18 cellular contexts compared by ENCODE assay signal in the genomic region with DNA sequence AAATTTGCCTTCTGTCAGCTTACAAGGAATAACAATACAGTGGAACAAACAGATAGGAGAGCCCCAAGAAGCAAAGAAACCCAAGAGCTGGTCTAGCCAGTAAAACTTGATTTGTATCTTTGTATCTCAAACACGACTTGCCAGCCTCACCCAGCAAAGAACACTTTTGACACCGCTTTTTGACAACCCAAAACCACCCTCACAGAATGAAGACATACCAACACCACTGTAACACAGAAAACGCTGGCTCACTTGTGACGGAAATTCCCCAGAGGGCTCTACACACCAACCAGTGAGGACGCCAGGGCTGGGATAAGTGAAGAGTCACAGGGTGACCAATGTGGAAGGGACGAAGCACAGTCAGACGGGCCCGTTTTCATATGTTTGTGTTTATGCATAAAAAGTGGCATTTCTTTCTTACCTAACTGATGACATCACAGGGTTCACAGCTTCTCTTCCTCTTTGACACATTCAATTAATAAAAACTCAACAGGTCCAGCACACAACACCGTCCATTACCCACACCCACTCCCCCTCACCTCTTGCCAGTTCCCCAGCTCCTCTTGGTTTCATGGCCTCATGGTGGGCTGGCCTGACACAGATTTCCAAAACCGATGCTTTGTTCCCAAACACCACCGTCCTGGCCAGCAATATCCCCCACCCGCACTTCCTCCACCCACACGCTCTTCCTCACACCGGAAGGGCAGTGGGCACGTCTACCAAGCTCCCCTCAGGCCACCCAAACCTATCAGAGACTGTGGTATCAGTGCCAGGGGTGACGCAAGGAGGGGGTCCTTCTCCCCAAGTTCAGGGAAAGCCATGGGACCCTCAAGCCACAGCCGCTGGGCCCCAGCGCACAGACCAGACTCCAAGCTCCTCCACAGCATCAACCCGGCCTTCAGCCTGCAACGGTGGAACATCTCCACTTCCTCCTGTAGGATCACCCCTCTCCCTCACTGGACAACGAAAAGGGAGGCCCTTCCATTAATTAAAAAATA.
"Had no signal": no experiment of that assay in that cellular context is flagged by ENCODE, and none has a peak within 500 bp of the region (broad histone marks: within the 10 kb centered on the region; RNA-seq: fewer than 3 reads in every experiment).

No MANE protein-coding gene starts in this region.

- H3K36me3 Mint-ChIP-seq: activated naive CD8-positive, alpha-beta T cell treated with anti-CD3 and anti-CD28 coated beads for 36 hours; stimulated activated naive B cell treated with anti-CD40 and anti-IgM and Interleukin-4, amounts not matched to agents 10 μg/mL and 1 μg/mL and 100 μg/mL, for 72 hours had no signal

- H3K4me1 ChIP-seq: left lung, upper lobe of left lung had no signal

- DNase-seq: activated CD4-positive, alpha-beta T cell treated with anti-CD3 and anti-CD28 coated beads, Interleukin-2, amount 50 U/mL, for 4 hours; activated CD4-positive, CD25-positive, alpha-beta regulatory T cell treated with anti-CD3 and anti-CD28 coated beads, Interleukin-2, amount 50 U/mL, for 72 hours; activated gamma-delta T cell; activated naive CD8-positive, alpha-beta T cell treated with anti-CD3 and anti-CD28 coated beads for 36 hours; activated T-cell treated with anti-CD3 and anti-CD28 coated beads, Interleukin-2, amount 50 U/mL, for 1 hour; brain microvascular endothelial cell; dermis blood vessel endothelial cell; foreskin melanocyte; heart left ventricle; left lung; psoas muscle; stimulated activated CD4-positive, alpha-beta T cell treated with anti-CD3 and anti-CD28 coated beads, Interleukin-2, amount 100 ng/mL, for 24 hours; stimulated activated naive B cell treated with anti-CD40 and anti-IgM and Interleukin-4, amounts not matched to agents 10 μg/mL and 1 μg/mL and 100 μg/mL, for 72 hours; substantia nigra had no signal

- H3K27me3 Mint-ChIP-seq: activated naive CD8-positive, alpha-beta T cell treated with anti-CD3 and anti-CD28 coated beads for 36 hours had no signal

- H3K4me3 ChIP-seq: heart left ventricle, left lung, psoas muscle, right lobe of liver, upper lobe of left lung had no signal

- H3K27ac ChIP-seq: brain microvascular endothelial cell, heart left ventricle, left lung, neutrophil, psoas muscle, right lobe of liver, upper lobe of left lung had no signal

- ATAC-seq: heart left ventricle; left lung; psoas muscle; right lobe of liver; stimulated activated naive B cell treated with anti-CD40 and anti-IgM and Interleukin-4, amounts not matched to agents 10 μg/mL and 1 μg/mL and 100 μg/mL, for 72 hours had no signal

- H3K4me3 Mint-ChIP-seq: activated naive CD8-positive, alpha-beta T cell treated with anti-CD3 and anti-CD28 coated beads for 36 hours; stimulated activated naive B cell treated with anti-CD40 and anti-IgM and Interleukin-4, amounts not matched to agents 10 μg/mL and 1 μg/mL and 100 μg/mL, for 72 hours; T-helper 2 cell treated with Interferon-gamma antibody and Interleukin-4, amounts not matched to agents 5 μg/mL and 100 μg/mL, for 36 hours had no signal

- H3K9me3 ChIP-seq: heart left ventricle, neutrophil, psoas muscle, right lobe of liver, upper lobe of left lung had no signal

- H3K27ac Mint-ChIP-seq: activated naive CD8-positive, alpha-beta T cell treated with anti-CD3 and anti-CD28 coated beads for 36 hours; stimulated activated naive B cell treated with anti-CD40 and anti-IgM and Interleukin-4, amounts not matched to agents 10 μg/mL and 1 μg/mL and 100 μg/mL, for 72 hours; T-helper 2 cell treated with Interferon-gamma antibody and Interleukin-4, amounts not matched to agents 5 μg/mL and 100 μg/mL, for 36 hours had no signal

- H3K36me3 ChIP-seq: brain microvascular endothelial cell, heart left ventricle, left lung, neutrophil, right lobe of liver, upper lobe of left lung had no signal

- H3K4me1 Mint-ChIP-seq: activated naive CD8-positive, alpha-beta T cell treated with anti-CD3 and anti-CD28 coated beads for 36 hours; stimulated activated naive B cell treated with anti-CD40 and anti-IgM and Interleukin-4, amounts not matched to agents 10 μg/mL and 1 μg/mL and 100 μg/mL, for 72 hours had no signal

- H3K9me3 Mint-ChIP-seq: T-helper 2 cell treated with Interferon-gamma antibody and Interleukin-4, amounts not matched to agents 5 μg/mL and 100 μg/mL, for 36 hours had no signal

- H3K27me3 ChIP-seq: brain microvascular endothelial cell, heart left ventricle, left lung, neutrophil, right lobe of liver, upper lobe of left lung had no signal
